Comparison of ENCODE assay signal across 25 cellular contexts in the genomic region with DNA sequence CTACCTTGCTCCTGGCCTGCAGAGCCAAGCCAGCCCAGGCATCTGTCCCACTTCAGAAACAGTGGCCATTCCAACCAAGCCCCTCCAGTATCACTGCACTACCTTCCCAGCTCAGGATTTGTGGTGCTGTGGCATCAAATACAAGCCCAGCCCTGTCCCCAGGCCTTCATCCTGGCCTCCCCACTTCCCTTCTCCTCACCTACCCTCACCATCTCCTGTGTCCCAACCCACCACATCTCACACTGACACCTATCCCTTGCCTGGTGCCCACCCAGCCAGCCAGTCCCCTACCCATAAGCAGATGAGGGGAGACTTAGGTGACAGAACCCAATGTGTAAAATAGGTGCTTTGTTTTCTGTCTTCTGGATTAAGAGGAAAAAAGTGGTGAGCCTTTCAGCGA.
"Had no signal": no experiment of that assay in that cellular context is flagged by ENCODE, and none has a peak within 500 bp of the region (broad histone marks: within the 10 kb centered on the region; RNA-seq: fewer than 3 reads in every experiment).

No MANE protein-coding gene starts in this region.

- DNase-seq: activated CD4-positive, alpha-beta T cell treated with anti-CD3 and anti-CD28 coated beads for 48 hours; activated CD4-positive, alpha-beta T cell treated with anti-CD3 and anti-CD28 coated beads, Interleukin-2, amount 50 U/mL, for 48 hours; activated CD4-positive, CD25-positive, alpha-beta regulatory T cell treated with anti-CD3 and anti-CD28 coated beads, Interleukin-2, amount 50 U/mL, for 72 hours; activated CD8-positive, alpha-beta memory T cell treated with anti-CD3 and anti-CD28 coated beads, Interleukin-2, amount 50 U/mL, for 4 hours; activated effector memory CD4-positive, alpha-beta T cell treated with Interleukin-2 at 50 U/mL for 16 hours; activated naive CD4-positive, alpha-beta T cell treated with Interleukin-2 at 50 U/mL for 16 hours; anterior cingulate cortex; caudate nucleus; MG63; NCI-H1105; NCI-H1436; NCI-H1694 treated with DMSO at 0.1 percent for 48 hours; NCI-H2029 treated with DMSO at 0.1 percent for 48 hours; NCI-H345; NCI-H510A; NCI-H526 treated with DMSO at 0.1 percent for 48 hours; NCI-H82; SIG-M5; T-helper 17 cell; T-helper 9 cell had no signal

- H3K27ac ChIP-seq: adrenal gland had no signal

- H3K36me3 Mint-ChIP-seq: activated naive CD8-positive, alpha-beta T cell; WTC11 had no signal

- H3K4me3 ChIP-seq: adrenal gland, MG63 had no signal

- H3K4me1 ChIP-seq: adrenal gland had no signal

- H3K4me3 Mint-ChIP-seq: activated naive CD8-positive, alpha-beta T cell; activated T-cell treated with anti-CD3 and anti-CD28 coated beads, Interleukin-2, amount 50 U/mL, for 24 hours; activated T-helper 1 cell treated with anti-CD3 and anti-CD28 coated beads, Interleukin-12 subunit alpha, Interleukin-12 subunit beta, Interleukin-2, Interleukin-4 antibody, amounts not matched to agents 30 ng/mL and 10 ng/mL and 1 ng/mL, durations not matched to agents 14 hours and 24 hours and 36 hours; T-helper 17 cell; WTC11 had no signal

- H3K36me3 ChIP-seq: adrenal gland, MG63 had no signal

- H3K27me3 ChIP-seq: adrenal gland, MG63 had no signal

- H3K9me3 ChIP-seq: adrenal gland, MG63 had no signal

- H3K27me3 Mint-ChIP-seq: activated T-cell treated with anti-CD3 and anti-CD28 coated beads, Interleukin-2, amount 50 U/mL, for 24 hours had no signal

- ATAC-seq: T-helper 17 cell, WTC11 had no signal

- H3K4me1 Mint-ChIP-seq: T-helper 17 cell, WTC11 had no signal

- H3K27ac Mint-ChIP-seq: activated naive CD8-positive, alpha-beta T cell; activated T-cell treated with anti-CD3 and anti-CD28 coated beads, Interleukin-2, amount 50 U/mL, for 24 hours; activated T-helper 1 cell treated with anti-CD3 and anti-CD28 coated beads, Interleukin-12 subunit alpha, Interleukin-12 subunit beta, Interleukin-2, Interleukin-4 antibody, amounts not matched to agents 30 ng/mL and 10 ng/mL and 1 ng/mL, durations not matched to agents 14 hours and 24 hours and 36 hours; T-helper 17 cell; WTC11 had no signal
